7 cellular contexts compared by ENCODE assay signal in genomic region chr10:117373848-117374505, GRCh38. TPM values are rescaled to one million over a fixed set of nuclear protein-coding genes. Genes with fewer than 3 reads are reported as not detected.
DNase-seq lines count a peak whose midpoint lies in the region; ATAC-seq, FAIRE-seq and TF ChIP-seq lines count a peak whose summit lies in the region.

No MANE protein-coding gene starts in this region.

- intact Hi-C loops in MCF 10A (cut with micrococcal nuclease) = loop anchor here (5.0 kb wide), 1 partner anchor 147 kb away; no protein-coding TSS in a partner anchor

- peak overlapping the region; percentile 93 to 98 for H3K27ac ChIP-seq in small intestine (ENCODE audit: low read depth in 1 of 2, low read length in 1 of 2)

- POLR2A ChIA-PET in MCF 10A (lab: Yijun Ruan, JAX) = interaction anchor here (0.6 to 7.0 kb wide), 20 partner anchors 8 to 1225 kb away, joined by 3 to 65 read pairs (median 6); no protein-coding TSS in a partner anchor

- CTCF ChIA-PET in MCF 10A (lab: Yijun Ruan, JAX) = interaction anchor here (0.7 to 1.2 kb wide), 3 partner anchors 13 to 55 kb away, joined by 3 to 4 read pairs (median 3); no protein-coding TSS in a partner anchor

- no peaks in the 10 kb centered on the region for H3K9me3 ChIP-seq in small intestine (ENCODE audit: control insufficient read depth, low read depth)

- H3K36me3 Mint-ChIP-seq in MCF 10A (ENCODE audit: insufficient read depth, unreplicated experiment) = peaks cover 6% of the 10 kb centered on the region
- no peaks in the 10 kb centered on the region for H3K36me3 Mint-ChIP-seq in immature natural killer cell

- H3K4me3 ChIP-seq in small intestine (ENCODE audit: low read depth in 1 of 2, low read length in 2 of 2) = peak overlapping the region; percentile 90 to 95

- no peaks in the 10 kb centered on the region for H3K27me3 ChIP-seq in small intestine (ENCODE audit: control insufficient read depth in 2 of 2, insufficient read depth in 2 of 2, low read length in 2 of 2)

- H3K4me3 Mint-ChIP-seq in MCF 10A (ENCODE audit: unreplicated experiment) (peak overlapping the region; percentile 86), immature natural killer cell (peak overlapping the region; percentile 93 to 96 (median 95))

- H3K27ac Mint-ChIP-seq in MCF 10A (ENCODE audit: low read depth, unreplicated experiment) (peak overlapping the region; percentile 89), immature natural killer cell (peak overlapping the region; percentile 82 to 92 (median 91))

- peak; percentile 11 for DNase-seq in GM12891 (ENCODE audit: insufficient read length, low spot score)
- DNase-seq in SKM-1 (lab: John Stamatoyannopoulos, UW; ENCODE audit: unreplicated experiment) = peak; percentile 25
- DNase-seq in MCF 10A (ENCODE audit: unreplicated experiment) = peak; percentile 72
- DNase-seq in immature natural killer cell = peak; percentile 73 to 79 (median 77)
- peak; percentile 57 for DNase-seq in small intestine

- no TSS peak for BruUV-seq in MCF 10A (replicated peaks; lab: Mats Ljungman, UMichigan)

- 0 to 1% (median 0%) methylated on average over 31 of the region's 31 CpGs for WGBS in small intestine, 3 donors

- no peaks in the 10 kb centered on the region for H3K9me3 Mint-ChIP-seq in MCF 10A (ENCODE audit: unreplicated experiment)
- H3K9me3 Mint-ChIP-seq in immature natural killer cell = no peaks in the 10 kb centered on the region

- TF ChIP-seq POLR2A in GM12891 (IDR thresholded peaks at IDR 0.05; ENCODE audit: low read depth, low read length) = no peak

- peaks cover 2% of the 10 kb centered on the region for H3K27me3 Mint-ChIP-seq in MCF 10A (ENCODE audit: insufficient read depth, unreplicated experiment)
- peaks cover 16 to 21% (median 19%) of the 10 kb centered on the region in 3 donors for H3K27me3 Mint-ChIP-seq in immature natural killer cell (ENCODE audit: low read depth in 3 of 3)

- peaks cover 24% of the 10 kb centered on the region for H3K4me1 Mint-ChIP-seq in MCF 10A (ENCODE audit: insufficient read depth, unreplicated experiment)
- H3K4me1 Mint-ChIP-seq in immature natural killer cell = peaks cover 50 to 57% of the 10 kb centered on the region in 2 donors

- FAIRE-seq in GM12891 (lab: Jason Lieb, UNC) (peak; percentile 69), small intestine (lab: Jason Lieb, UNC) (no peak)

- TF ChIP-seq CTCF in MCF 10A (IDR thresholded peaks at IDR 0.05; ENCODE audit: unreplicated experiment) = no peak

- peaks cover 1 to 12% of the 10 kb centered on the region in 2 donors for H3K4me1 ChIP-seq in small intestine (ENCODE audit: control insufficient read depth in 2 of 2, insufficient read depth in 1 of 2, low read depth in 1 of 2, low read length in 1 of 2)

- H3K36me3 ChIP-seq in small intestine (ENCODE audit: control insufficient read depth in 2 of 2, insufficient read depth in 2 of 2, low read length in 2 of 2) = no peaks in the 10 kb centered on the region

- ATAC-seq in HG03064 (IDR thresholded peaks at IDR 0.05; ENCODE audit: low read depth, unreplicated experiment) (peak; percentile 21), GM21367 (IDR thresholded peaks at IDR 0.05; ENCODE audit: unreplicated experiment) (no peak)

TF ChIP-seq in GM12891, 5 proteins besides CTCF, POLR2A, EP300 and RAD21:
- TF ChIP-seq POLR2AphosphoS5 (IDR thresholded peaks at IDR 0.05; ENCODE audit: low read depth, low read length) (no peak), POU2F2 (IDR thresholded peaks at IDR 0.05; ENCODE audit: low read depth, low read length) (0 out of 2 replicates have a peak, but pooled peaks have one; percentile 3)

RNA-seq across cellular contexts. Expression of gene PDZD8, which starts 1.3 kb away (rescaled TPM):
- polyA plus RNA-seq in GM12891 (2012; ENCODE audit: low read depth, missing spikeins) = 5.0 TPM
- total RNA-seq in MCF 10A (2022) = 43.0 and 43.3 TPM in 2 replicates
- polyA plus RNA-seq in immature natural killer cell (10 to 100 TPM in 2 of 3 donors, 1 to 10 TPM in 1; 9.7 to 23.7 (median 12.3) TPM), small intestine (10 to 100 TPM in 1 of 3 donors, 1 to 10 TPM in 2; 5.8 to 18.5 (median 7.3) TPM)

Comparison
In these comparisons a context has a peak if more than half of its experiments do, and no peak if none do; other contexts are left out.
1. DNase-seq: peak in every context shown above with its lines; median percentile 77 in immature natural killer cell; 72 in MCF 10A; 57 in small intestine; 25 in SKM-1; 11 in GM12891.